8 cellular contexts compared by ENCODE assay signal in genomic region chr5:17216974-17217325, GRCh38. TPM values are rescaled to one million over a fixed set of nuclear protein-coding genes. Genes with fewer than 3 reads are reported as not detected.
DNase-seq lines count a peak whose midpoint lies in the region; ATAC-seq and TF ChIP-seq lines count a peak whose summit lies in the region.

No MANE protein-coding gene starts in this region.

- peak overlapping the region; percentile 84 for H3K9ac ChIP-seq in ES-I3 (ENCODE audit: low read depth, low read length)

- H3K4me3 Mint-ChIP-seq in chondrocyte (ENCODE audit: unreplicated experiment) (peak overlapping the region; percentile 81), mesothelial cell of epicardium (peak overlapping the region; percentile 79)
- peak overlapping the region in 2 of 7 donors; percentile 15 to 57 for H3K4me3 Mint-ChIP-seq in CD8-positive, alpha-beta memory T cell

- POLR2A ChIA-PET in CD8-positive, alpha-beta memory T cell (lab: Charles Lee), result no interaction called here

- CTCF ChIA-PET in CD8-positive, alpha-beta memory T cell (lab: Charles Lee), result interaction anchor here (0.7 kb wide), 1 partner anchor 36 kb away, joined by 4 read pairs; no protein-coding TSS in a partner anchor

- TF ChIP-seq CTCF in chondrocyte (IDR thresholded peaks at IDR 0.05), result no peak
- TF ChIP-seq CTCF in mesothelial cell of epicardium (IDR thresholded peaks at IDR 0.05; ENCODE audit: unreplicated experiment), result no peak

- peaks cover 40% of the 10 kb centered on the region for H3K4me1 ChIP-seq in ES-I3 (ENCODE audit: insufficient read depth, low read length)
- peaks cover 5% of the 10 kb centered on the region for H3K4me1 ChIP-seq in CD8-positive, alpha-beta memory T cell (ENCODE audit: insufficient read depth, low read length)

- peak overlapping the region; percentile 95 for H3K27ac Mint-ChIP-seq in chondrocyte (ENCODE audit: unreplicated experiment)
- peak overlapping the region; percentile 95 for H3K27ac Mint-ChIP-seq in mesothelial cell of epicardium
- no peak overlapping the region for H3K27ac Mint-ChIP-seq in CD8-positive, alpha-beta memory T cell

- no peaks in the 10 kb centered on the region for H3K9me3 ChIP-seq in ES-I3 (ENCODE audit: control insufficient read depth, insufficient read depth, low read length)
- no peaks in the 10 kb centered on the region for H3K9me3 ChIP-seq in CD8-positive, alpha-beta memory T cell (ENCODE audit: low read length)

- no peaks in the 10 kb centered on the region for H3K36me3 ChIP-seq in ES-I3 (ENCODE audit: insufficient read depth, low read length)
- no peaks in the 10 kb centered on the region for H3K36me3 ChIP-seq in CD8-positive, alpha-beta memory T cell (ENCODE audit: insufficient read depth, low read length)

- DNase-seq in NCI-H1694 (lab: John Stamatoyannopoulos, UW), result peak; percentile 39
- no peak for DNase-seq in chondrocyte (ENCODE audit: low spot score)
- peak; percentile 75 to 79 for DNase-seq in mesothelial cell of epicardium (ENCODE audit: low spot score in 2 of 2, unreplicated experiment in 2 of 2)
- DNase-seq in effector CD8-positive, alpha-beta T cell (lab: John Stamatoyannopoulos, UW), result no peak
- DNase-seq in CD8-positive, alpha-beta memory T cell, result no peak

- H3K4me3 ChIP-seq in CD8-positive, alpha-beta memory T cell (ENCODE audit: low read length), result no peak overlapping the region

- no peak overlapping the region for H3K27ac ChIP-seq in CD8-positive, alpha-beta memory T cell (ENCODE audit: low read depth, low read length)

- H3K4me1 Mint-ChIP-seq in chondrocyte (ENCODE audit: low read depth), result peaks cover 45% of the 10 kb centered on the region
- H3K4me1 Mint-ChIP-seq in mesothelial cell of epicardium, result peaks cover 49% of the 10 kb centered on the region
- H3K4me1 Mint-ChIP-seq in CD8-positive, alpha-beta memory T cell, result peaks cover 3 to 11% (median 6%) of the 10 kb centered on the region in 3 donors

- no peak for ATAC-seq in HG02852 (IDR thresholded peaks at IDR 0.05; ENCODE audit: unreplicated experiment)
- ATAC-seq in GM18519 (IDR thresholded peaks at IDR 0.05; ENCODE audit: low FRiP score, unreplicated experiment), result no peak

- H3K36me3 Mint-ChIP-seq in chondrocyte (ENCODE audit: low read depth) (peaks cover 3% of the 10 kb centered on the region), mesothelial cell of epicardium (peaks cover 1% of the 10 kb centered on the region)
- no peaks in the 10 kb centered on the region for H3K36me3 Mint-ChIP-seq in CD8-positive, alpha-beta memory T cell

- H3K27me3 Mint-ChIP-seq in chondrocyte (ENCODE audit: low read depth), result no peaks in the 10 kb centered on the region
- H3K27me3 Mint-ChIP-seq in mesothelial cell of epicardium (ENCODE audit: low read depth), result no peaks in the 10 kb centered on the region
- H3K27me3 Mint-ChIP-seq in CD8-positive, alpha-beta memory T cell, result peaks cover 29 to 39% of the 10 kb centered on the region in 2 donors

- no peaks in the 10 kb centered on the region for H3K9me3 Mint-ChIP-seq in chondrocyte (ENCODE audit: low read depth)
- H3K9me3 Mint-ChIP-seq in mesothelial cell of epicardium, result no peaks in the 10 kb centered on the region
- H3K9me3 Mint-ChIP-seq in CD8-positive, alpha-beta memory T cell, result peaks cover 3 to 19% (median 7%) of the 10 kb centered on the region in 5 donors

- no peaks in the 10 kb centered on the region for H3K27me3 ChIP-seq in CD8-positive, alpha-beta memory T cell (ENCODE audit: insufficient read depth, low read length, poor library complexity, severe bottlenecking)

RNA-seq across cellular contexts. Expression of gene BASP1, which starts 0.5 kb away (rescaled TPM):
- 181 to 189 TPM (median 182 TPM) in 3 replicates for total RNA-seq in chondrocyte
- total RNA-seq in mesothelial cell of epicardium, result 137 to 144 TPM (median 140 TPM) in 3 replicates
- under 1 TPM; 0.28 to 0.49 TPM for total RNA-seq in CD8-positive, alpha-beta memory T cell
- not detected for polyA plus RNA-seq in CD8-positive, alpha-beta memory T cell

Comparison
In these comparisons a context has a peak if more than half of its experiments do, and no peak if none do; other contexts are left out.
1. DNase-seq: peak in NCI-H1694 (single experiment) and mesothelial cell of epicardium (2 of 2); none in chondrocyte (single experiment), effector CD8-positive, alpha-beta T cell (single experiment) and CD8-positive, alpha-beta memory T cell (0 of 5).
2. H3K27ac Mint-ChIP-seq: peak in chondrocyte (single experiment) and mesothelial cell of epicardium (single experiment); none in CD8-positive, alpha-beta memory T cell (0 of 8).
3. RNA of gene BASP1, which starts 0.5 kb away (total RNA-seq): 181 to 189 TPM in chondrocyte and 137 to 144 TPM in mesothelial cell of epicardium; 0.28 to 0.49 TPM in CD8-positive, alpha-beta memory T cell; every median in the first group is over 10 times any median in the second.